In the genomic region with DNA sequence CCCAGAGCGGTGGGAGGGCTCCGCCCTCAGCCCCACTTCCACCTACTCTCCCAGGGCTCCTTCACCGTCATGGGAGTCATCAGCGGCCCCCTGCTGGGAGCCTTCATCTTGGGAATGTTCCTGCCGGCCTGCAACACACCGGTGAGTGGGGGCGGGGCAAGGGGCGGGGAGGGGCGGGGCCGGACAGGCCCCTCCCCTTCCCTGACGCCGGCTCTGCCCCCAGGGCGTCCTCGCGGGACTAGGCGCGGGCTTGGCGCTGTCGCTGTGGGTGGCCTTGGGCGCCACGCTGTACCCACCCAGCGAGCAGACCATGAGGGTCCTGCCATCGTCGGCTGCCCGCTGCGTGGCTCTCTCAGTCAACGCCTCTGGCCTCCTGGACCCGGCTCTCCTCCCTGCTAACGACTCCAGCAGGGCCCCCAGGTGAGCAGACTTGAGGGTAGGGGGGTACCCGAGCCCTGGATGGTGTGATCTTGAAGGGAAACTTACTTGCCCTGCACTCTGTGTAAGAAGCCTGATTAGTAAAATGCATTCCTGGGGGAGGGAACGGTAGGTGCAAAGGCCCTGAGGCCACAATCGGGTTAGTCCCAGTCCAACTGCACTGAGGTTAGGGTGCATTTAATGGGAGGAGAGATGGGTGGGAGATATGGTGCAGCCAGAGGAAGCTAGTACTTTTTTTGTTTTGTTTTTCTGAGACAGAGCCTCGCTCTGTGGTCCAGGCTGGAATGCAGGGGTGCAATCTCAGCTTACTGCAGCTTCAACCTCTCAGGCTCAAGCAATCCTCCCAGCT, we compare ENCODE assay signal across 33 cellular contexts. TPM values are rescaled to one million over a fixed set of nuclear protein-coding genes. Genes with fewer than 3 reads are reported as not detected.
DNase-seq lines count a peak whose midpoint lies in the region; ATAC-seq, FAIRE-seq and TF ChIP-seq lines count a peak whose summit lies in the region.
"Had no signal": no experiment of that assay in that cellular context is flagged by ENCODE, and none has a peak within 500 bp of the region (broad histone marks: within the 10 kb centered on the region; RNA-seq: fewer than 3 reads in every experiment).

No MANE protein-coding gene starts in this region.

- H3K79me2 ChIP-seq in GM23338 (replicated peaks; ENCODE audit: insufficient read depth), result no peaks in the 10 kb centered on the region
- H3K79me2 ChIP-seq in GM12878 (ENCODE audit: control insufficient read depth, insufficient read depth, low read length), result no peaks in the 10 kb centered on the region

- H3K18ac ChIP-seq in neuronal stem cell (ENCODE audit: low read length), result peak overlapping the region; percentile 48

- no peak overlapping the region for H3K4ac ChIP-seq in neuronal stem cell (ENCODE audit: low read length)

- H4K8ac ChIP-seq in neuronal stem cell (ENCODE audit: low read depth, low read length), result no peak overlapping the region

- POLR2A ChIA-PET in GM12878 (lab: Charles Lee), result interaction anchor here (1.1 kb wide), 1 partner anchor 49 kb away, joined by 3 read pairs; a partner anchor contains a TSS

- in situ Hi-C loops in GM12878 (cut with MboI), result no loop called here

- H3K36me3 Mint-ChIP-seq in GM23338 (ENCODE audit: low read depth), result no peaks in the 10 kb centered on the region
- no peaks in the 10 kb centered on the region for H3K36me3 Mint-ChIP-seq in IgD-negative memory B cell
- H3K36me3 Mint-ChIP-seq: activated naive CD4-positive, alpha-beta T cell treated with anti-CD3 and anti-CD28 coated beads, Interleukin-2, amount 10 ng/mL, durations not matched to agents 7 days and 5 days; brain; natural killer cell treated with Interleukin-12 subunit alpha and Interleukin-12 subunit beta and Interleukin-15 and Interleukin-18, amount 100 ng/mL, for 72 hours had no signal

- H2BK12ac ChIP-seq in neuronal stem cell (ENCODE audit: low read length), result no peak overlapping the region

- RAD21 ChIA-PET in GM12878 (lab: Charles Lee; ENCODE audit: unreplicated experiment), result interaction anchor here (0.8 to 2.3 kb wide), 4 partner anchors 25 to 410 kb away, joined by 3 to 10 read pairs (median 3); a partner anchor contains a TSS

- no peak for FAIRE-seq in GM12878 (lab: Jason Lieb, UNC)

- ATAC-seq in GM23338, result no peak; the same call in 1 of the 3 replicates
- ATAC-seq in GM12878, result no peak
- no peak for ATAC-seq in GM18520 (IDR thresholded peaks at IDR 0.05; ENCODE audit: unreplicated experiment)
- ATAC-seq: activated CD8-positive, alpha-beta T cell treated with anti-CD3 and anti-CD28 coated beads, Interleukin-2, amount 10 ng/mL, durations not matched to agents 7 days and 5 days; activated T-helper 17 cell treated with anti-CD3 and anti-CD28 coated beads, Interleukin-2, amount 50 U/mL, for 72 hours; esophagus mucosa; mucosa of descending colon; natural killer cell treated with Interleukin-12 subunit alpha and Interleukin-12 subunit beta and Interleukin-15 and Interleukin-18, amount 100 ng/mL, for 72 hours had no signal

- H3K4me1 Mint-ChIP-seq in GM23338 (no peaks in the 10 kb centered on the region), IgD-negative memory B cell (peaks cover 15 to 22% (median 18%) of the 10 kb centered on the region in 3 donors)
- H3K4me1 Mint-ChIP-seq: activated naive CD4-positive, alpha-beta T cell treated with anti-CD3 and anti-CD28 coated beads, Interleukin-2, amount 10 ng/mL, durations not matched to agents 7 days and 5 days; activated T-helper 17 cell treated with anti-CD3 and anti-CD28 coated beads, Interleukin-2, amount 50 U/mL, for 72 hours; brain had no signal

- no peak overlapping the region for H3K4me3 ChIP-seq in GM23338
- no peak overlapping the region for H3K4me3 ChIP-seq in GM12878
- H3K4me3 ChIP-seq in neuronal stem cell (ENCODE audit: low read length in 2 of 2), result no peak overlapping the region
- H3K4me3 ChIP-seq: BLaER1 treated with 17β-estradiol and CSF1 and Interleukin-3, amounts not matched to agents 10 nM and 100 nM; GM23248; lung; mucosa of descending colon; SK-N-MC; upper lobe of left lung had no signal

- SMC1A ChIA-PET in GM12878 (lab: Charles Lee; ENCODE audit: uncharacterized antibody, unreplicated experiment), result interaction anchor here (1.0 kb wide), 1 partner anchor 30 kb away, joined by 3 read pairs; no protein-coding TSS in a partner anchor

- H3K79me1 ChIP-seq in neuronal stem cell (ENCODE audit: low read depth, low read length), result no peaks in the 10 kb centered on the region

- H3K27me3 ChIP-seq in GM23338 (ENCODE audit: insufficient read depth) (no peaks in the 10 kb centered on the region), GM12878 (replicated peaks in 1 of 2; ENCODE audit: control insufficient read depth in 2 of 2, insufficient read depth in 2 of 2, low read length in 1 of 2) (no peaks in the 10 kb centered on the region; a peak in 1 of 4 replicates), neuronal stem cell (ENCODE audit: control insufficient read depth in 3 of 3, insufficient read depth in 3 of 3, low read depth in 1 of 3, low read length in 3 of 3) (no peaks in the 10 kb centered on the region)
- H3K27me3 ChIP-seq: upper lobe of left lung had no signal

- 84% methylated on average over 28 of the region's 33 CpGs for WGBS in GM12878 (ENCODE audit: insufficient coverage, insufficient replicate concordance, low lambda C conversion rate, missing lambda C conversion rate)
- WGBS in neuronal stem cell (ENCODE audit: extremely low coverage in 2 of 2, insufficient read length in 2 of 2, insufficient replicate concordance in 1 of 2), 2 donors, result no CpG with 5 or more reads among the region's 33 CpGs

- H3K4me1 ChIP-seq in GM23338 (ENCODE audit: insufficient read depth) (no peaks in the 10 kb centered on the region), GM12878 (ENCODE audit: control insufficient read depth, insufficient read depth, low read length) (peaks cover 32% of the 10 kb centered on the region), neuronal stem cell (ENCODE audit: control insufficient read depth in 2 of 2, insufficient read depth in 1 of 2, low read depth in 1 of 2, low read length in 2 of 2) (no peaks in the 10 kb centered on the region)
- H3K4me1 ChIP-seq: upper lobe of left lung had no signal

- H3K4me3 Mint-ChIP-seq in GM23338 (no peak overlapping the region), IgD-negative memory B cell (peak overlapping the region in 2 of 4 donors; percentile 62 to 79)
- H3K4me3 Mint-ChIP-seq: activated CD8-positive, alpha-beta T cell treated with anti-CD3 and anti-CD28 coated beads, Interleukin-2, amount 10 ng/mL, durations not matched to agents 7 days and 5 days; activated naive CD4-positive, alpha-beta T cell treated with anti-CD3 and anti-CD28 coated beads, Interleukin-2, amount 10 ng/mL, durations not matched to agents 7 days and 5 days; activated T-helper 17 cell treated with anti-CD3 and anti-CD28 coated beads, Interleukin-2, amount 50 U/mL, for 72 hours; brain; dendritic cell treated with granulocyte-macrophage colony-stimulating factor and Interleukin-4, amounts not matched to agents 40 ng/mL and 50 ng/mL, for 4 days; natural killer cell treated with Interleukin-12 subunit alpha and Interleukin-12 subunit beta and Interleukin-15 and Interleukin-18, amount 100 ng/mL, for 72 hours; T-helper 2 cell treated with Interferon-gamma antibody and Interleukin-4, amounts not matched to agents 5 μg/mL and 100 μg/mL, for 36 hours had no signal

- H3K27me3 Mint-ChIP-seq in GM23338 (ENCODE audit: insufficient read depth, low read depth, poor library complexity), result peaks cover 3% of the 10 kb centered on the region
- H3K27me3 Mint-ChIP-seq in IgD-negative memory B cell, result peaks cover 4% of the 10 kb centered on the region
- H3K27me3 Mint-ChIP-seq: activated T-helper 17 cell treated with anti-CD3 and anti-CD28 coated beads, Interleukin-2, amount 50 U/mL, for 72 hours; natural killer cell treated with Interleukin-12 subunit alpha and Interleukin-12 subunit beta and Interleukin-15 and Interleukin-18, amount 100 ng/mL, for 72 hours had no signal

- TF ChIP-seq RAD21 in GM12878 (IDR thresholded peaks at IDR 0.05; ENCODE audit: insufficient read depth, low read depth, low read length), result no peak

- H2AFZ ChIP-seq in GM23338 (no peak overlapping the region), GM12878 (ENCODE audit: control insufficient read depth, low read depth, low read length) (no peak overlapping the region), neuronal stem cell (ENCODE audit: low read length) (no peak overlapping the region)
- H2AFZ ChIP-seq: GM23248 had no signal

- no peak for TF ChIP-seq POLR2A in GM12878 (IDR thresholded peaks at IDR 0.05; ENCODE audit: low read depth, low read length)

- H3K23ac ChIP-seq in neuronal stem cell (ENCODE audit: low read depth, low read length, poor library complexity), result no peak overlapping the region

- H2BK120ac ChIP-seq in neuronal stem cell (ENCODE audit: low read depth, low read length), result no peak overlapping the region

- intact Hi-C loops in GM12878 (cut with micrococcal nuclease; ENCODE audit: unreplicated experiment), result no loop called here

- DNase-seq in GM23338 (ENCODE audit: low spot score) (peak; percentile 57), GM12878 (ENCODE audit: low read depth, low spot score) (no peak), neuronal stem cell (ENCODE audit: low spot score) (no peak), hippocampal formation (lab: John Stamatoyannopoulos, UW) (no peak), SW 1271 (lab: John Stamatoyannopoulos, UW) (no peak), SHP77 (lab: John Stamatoyannopoulos, UW) (no peak)
- DNase-seq: activated CD4-positive, alpha-beta T cell treated with anti-CD3 and anti-CD28 coated beads for 4 hours; activated CD8-positive, alpha-beta T cell treated with anti-CD3 and anti-CD28 coated beads, Interleukin-2, amount 10 ng/mL, durations not matched to agents 7 days and 5 days; activated naive CD4-positive, alpha-beta T cell treated with anti-CD3 and anti-CD28 coated beads, Interleukin-2, amount 10 ng/mL, durations not matched to agents 7 days and 5 days; DMS53; GM23248; head of caudate nucleus; Karpas-422; mucosa of descending colon; NCI-H1436 treated with DMSO at 0.1 percent for 48 hours; NCI-H2081 treated with DMSO at 0.1 percent for 48 hours; NCI-H748 treated with DMSO at 0.1 percent for 48 hours; stimulated activated CD4-positive, alpha-beta T cell treated with anti-CD3 and anti-CD28 coated beads, Interleukin-4, amount 100 ng/mL, for 24 hours had no signal

- H3K9ac ChIP-seq in GM12878 (ENCODE audit: control insufficient read depth, insufficient read depth, low read length) (no peak overlapping the region), neuronal stem cell (ENCODE audit: low read depth, low read length, poor library complexity) (no peak overlapping the region)
- H3K9ac ChIP-seq: BLaER1 treated with 17β-estradiol and CSF1 and Interleukin-3, amounts not matched to agents 10 nM and 100 nM; GM23248 had no signal

- H4K20me1 ChIP-seq in GM23338 (replicated peaks; ENCODE audit: insufficient read depth) (no peaks in the 10 kb centered on the region), GM12878 (ENCODE audit: control insufficient read depth, insufficient read depth) (no peaks in the 10 kb centered on the region)

- H3K27ac ChIP-seq in GM23338 (ENCODE audit: low read depth) (no peak overlapping the region), GM12878 (ENCODE audit: control insufficient read depth, insufficient read depth) (peak overlapping the region; percentile 50), neuronal stem cell (replicated peaks; ENCODE audit: low read length) (no peak overlapping the region)
- H3K27ac ChIP-seq: BLaER1 treated with 17β-estradiol and CSF1 and Interleukin-3, amounts not matched to agents 10 nM and 100 nM; GM23248; SK-N-MC; upper lobe of left lung had no signal

- no peaks in the 10 kb centered on the region for H3F3A ChIP-seq in GM23338 (replicated peaks; ENCODE audit: low read depth)

- CTCF ChIA-PET in GM12878 (lab: Yijun Ruan, JAX), result interaction anchor here (1.1 kb wide), 1 partner anchor 24 kb away, joined by 5 read pairs; a partner anchor contains a TSS

- no peak overlapping the region for H2BK5ac ChIP-seq in neuronal stem cell (ENCODE audit: low read length)

- H3K27ac Mint-ChIP-seq in GM23338, result no peak overlapping the region
- H3K27ac Mint-ChIP-seq in IgD-negative memory B cell, result peak overlapping the region in 2 of 3 donors; percentile 88 to 93
- H3K27ac Mint-ChIP-seq: activated CD8-positive, alpha-beta T cell treated with anti-CD3 and anti-CD28 coated beads, Interleukin-2, amount 10 ng/mL, durations not matched to agents 7 days and 5 days; activated naive CD4-positive, alpha-beta T cell treated with anti-CD3 and anti-CD28 coated beads, Interleukin-2, amount 10 ng/mL, durations not matched to agents 7 days and 5 days; activated T-helper 17 cell treated with anti-CD3 and anti-CD28 coated beads, Interleukin-2, amount 50 U/mL, for 72 hours; brain; dendritic cell treated with granulocyte-macrophage colony-stimulating factor and Interleukin-4, amounts not matched to agents 40 ng/mL and 50 ng/mL, for 4 days; natural killer cell treated with Interleukin-12 subunit alpha and Interleukin-12 subunit beta and Interleukin-15 and Interleukin-18, amount 100 ng/mL, for 72 hours; T-helper 2 cell treated with Interferon-gamma antibody and Interleukin-4, amounts not matched to agents 5 μg/mL and 100 μg/mL, for 36 hours had no signal

- no TSS peak for BruUV-seq in GM12878 (replicated peaks; lab: Mats Ljungman, UMichigan)

- no peak overlapping the region for H2BK15ac ChIP-seq in neuronal stem cell (ENCODE audit: low read length)

- H3K36me3 ChIP-seq in GM23338 (ENCODE audit: insufficient read depth), result no peaks in the 10 kb centered on the region
- H3K36me3 ChIP-seq in GM12878 (ENCODE audit: control insufficient read depth in 2 of 2, insufficient read depth in 2 of 2, low read length in 1 of 2), result no peaks in the 10 kb centered on the region
- H3K36me3 ChIP-seq in neuronal stem cell (replicated peaks in 1 of 2; ENCODE audit: control insufficient read depth in 2 of 2, insufficient read depth in 2 of 2, low read length in 2 of 2), result no peaks in the 10 kb centered on the region
- H3K36me3 ChIP-seq: BLaER1 treated with 17β-estradiol and CSF1 and Interleukin-3, amounts not matched to agents 10 nM and 100 nM; upper lobe of left lung had no signal

- no peak overlapping the region for H4K91ac ChIP-seq in neuronal stem cell (ENCODE audit: low read depth, low read length, poor library complexity)

- H3K9me3 ChIP-seq in GM12878 (replicated peaks; ENCODE audit: control insufficient read depth, insufficient read depth, low read length) (no peaks in the 10 kb centered on the region), neuronal stem cell (replicated peaks in 1 of 2; ENCODE audit: control insufficient read depth in 2 of 2, insufficient read depth in 1 of 2, low read depth in 1 of 2, low read length in 2 of 2) (no peaks in the 10 kb centered on the region)
- H3K9me3 ChIP-seq: BLaER1 treated with 17β-estradiol and CSF1 and Interleukin-3, amounts not matched to agents 10 nM and 100 nM; mucosa of descending colon; upper lobe of left lung had no signal

- TF ChIP-seq CTCF in GM23338 (conservative IDR thresholded peaks at IDR 0.05; ENCODE audit: low read depth in 2 of 2), result no peak
- TF ChIP-seq CTCF in GM12878 (IDR thresholded peaks at IDR 0.05 in 2 of 3, conservative IDR thresholded peaks at IDR 0.05 in 1 of 3; ENCODE audit: control insufficient read depth in 2 of 3, extremely low read depth in 1 of 3, insufficient read depth in 1 of 3, low read depth in 3 of 3, low read length in 3 of 3), result no peak

- no peaks in the 10 kb centered on the region for H3K9me3 Mint-ChIP-seq in GM23338
- no peaks in the 10 kb centered on the region for H3K9me3 Mint-ChIP-seq in IgD-negative memory B cell
- H3K9me3 Mint-ChIP-seq: activated naive CD4-positive, alpha-beta T cell treated with anti-CD3 and anti-CD28 coated beads, Interleukin-2, amount 10 ng/mL, durations not matched to agents 7 days and 5 days; activated T-helper 17 cell treated with anti-CD3 and anti-CD28 coated beads, Interleukin-2, amount 50 U/mL, for 72 hours; dendritic cell treated with granulocyte-macrophage colony-stimulating factor and Interleukin-4, amounts not matched to agents 40 ng/mL and 50 ng/mL, for 4 days; natural killer cell treated with Interleukin-12 subunit alpha and Interleukin-12 subunit beta and Interleukin-15 and Interleukin-18, amount 100 ng/mL, for 72 hours; T-helper 2 cell treated with Interferon-gamma antibody and Interleukin-4, amounts not matched to agents 5 μg/mL and 100 μg/mL, for 36 hours had no signal

- H3K14ac ChIP-seq in neuronal stem cell (ENCODE audit: low read length), result peak overlapping the region; percentile 14

- H3K9me2 ChIP-seq in GM23338 (ENCODE audit: insufficient read depth), result no peaks in the 10 kb centered on the region

- TF ChIP-seq EP300 in GM12878 (IDR thresholded peaks at IDR 0.05; ENCODE audit: borderline replicate concordance in 1 of 2, control insufficient read depth in 1 of 2, low read depth in 2 of 2, low read length in 2 of 2), result no peak

- no peak overlapping the region for H3K4me2 ChIP-seq in GM23338
- H3K4me2 ChIP-seq in GM12878 (ENCODE audit: control insufficient read depth, insufficient read depth), result peak overlapping the region; percentile 26
- H3K4me2 ChIP-seq in neuronal stem cell (ENCODE audit: insufficient read depth, low read length, poor library complexity, severe bottlenecking), result no peak overlapping the region

- H2AK5ac ChIP-seq in neuronal stem cell (ENCODE audit: low read depth, low read length), result no peak overlapping the region

RNA-seq across cellular contexts. Expression of a gene that starts 12.1 kb away (rescaled TPM):
- total RNA-seq in GM23338 (2014; rRNA removed; shearing (Covaris generic)), result 2.1 and 2.6 TPM in 2 replicates
- 1.0 and 1.7 TPM in 2 replicates for polyA plus RNA-seq in GM23338 (2016; fragmentation: Nextera tagmentation; extraction: Ambion mirVana)
- polyA plus RNA-seq in IgD-negative memory B cell, result not detected
- not detected in 2 replicates for total RNA-seq in GM12878 (2013; cell fraction: nucleolus; rRNA removed)
- 0.06 TPM in 1 of 2 replicates, not detected in the other for total RNA-seq in GM12878 (2014; rRNA removed)
- total RNA-seq in GM12878 (2014; rRNA removed; fragmentation: Illumina TruSeq; extraction: Trizol), result 0.05 TPM in 1 of 2 replicates, not detected in the other
- 0.05 and 0.08 TPM in 2 replicates for total RNA-seq in GM12878 (2021)
- polyA plus RNA-seq in GM12878 (2011; ENCODE audit: low read depth), result not detected
- polyA plus RNA-seq in GM12878 (2011; rRNA removed), result 0.04 TPM in 2 replicates
- 0.03 TPM in 2 replicates for polyA plus RNA-seq in GM12878 (2011; cell fraction: cytosol; rRNA removed)
- polyA plus RNA-seq in GM12878 (2011; cell fraction: nucleus; rRNA removed), result 0.07 TPM in 1 of 2 replicates, not detected in the other
- polyA plus RNA-seq in GM12878 (2012), result 0.11 and 0.26 TPM in 2 replicates
- polyA plus RNA-seq in GM12878 (2014; fragmentation: Illumina TruSeq; extraction: Trizol), result 0.03 TPM in 1 of 2 replicates, not detected in the other
- under 1 TPM; 0.02 to 0.05 TPM for polyA plus RNA-seq in GM12878 (2014; fragmentation: Nextera tagmentation; extraction: Ambion mirVana)
- polyA plus RNA-seq in GM12878 (2014; rRNA removed), result 0.06 TPM in 1 of 2 replicates, not detected in the other
- polyA plus RNA-seq in GM12878 (2016; fragmentation: Nextera tagmentation; extraction: Ambion mirVana), result under 1 TPM in 1 of 2 experiments, not detected in 1; 0.08 TPM
- not detected in 2 replicates for polyA minus RNA-seq in GM12878 (2011; rRNA and poly(A)+ RNA removed)
- not detected in 2 replicates for polyA minus RNA-seq in GM12878 (2011; cell fraction: cytosol; rRNA and poly(A)+ RNA removed)
- not detected in 2 replicates for polyA minus RNA-seq in GM12878 (2011; cell fraction: nucleus; rRNA and poly(A)+ RNA removed)
- 0.08 TPM for polyA plus RNA-seq in neuronal stem cell (2013, experiment 1 of 2)
- 0.19 TPM for polyA plus RNA-seq in neuronal stem cell (2013, experiment 2 of 2)
- total RNA-seq: esophagus mucosa, fibroblast of villous mesenchyme, GM23248, subcutaneous adipose tissue had no signal
- polyA plus RNA-seq: AG04450, GM23248 had no signal

RNA-seq across cellular contexts. Expression of a gene that starts 24.1 kb away (rescaled TPM):
- 1,233 and 1,314 TPM in 2 replicates for total RNA-seq in GM23338 (2014; rRNA removed; shearing (Covaris generic))
- polyA plus RNA-seq in GM23338 (2016; fragmentation: Nextera tagmentation; extraction: Ambion mirVana) (2,829 and 2,918 TPM in 2 replicates), IgD-negative memory B cell (5,234 TPM), GM12878 (2011; rRNA removed) (583 and 1,181 TPM in 2 replicates), GM12878 (2014; fragmentation: Illumina TruSeq; extraction: Trizol) (545 and 2,062 TPM in 2 replicates), GM12878 (2014; fragmentation: Nextera tagmentation; extraction: Ambion mirVana) (1,000 to 10,000 TPM; 1,658 to 1,675 TPM), GM12878 (2014; rRNA removed) (3,622 and 3,810 TPM in 2 replicates), GM12878 (2016; fragmentation: Nextera tagmentation; extraction: Ambion mirVana) (1,000 to 10,000 TPM; 2,538 to 2,591 TPM)
- 321 and 350 TPM in 2 replicates for total RNA-seq in GM12878 (2013; cell fraction: nucleolus; rRNA removed)
- total RNA-seq in GM12878 (2014; rRNA removed) (3,172 and 3,519 TPM in 2 replicates), GM12878 (2014; rRNA removed; fragmentation: Illumina TruSeq; extraction: Trizol) (1,696 and 1,955 TPM in 2 replicates), GM12878 (2021) (3,774 and 3,973 TPM in 2 replicates)
- 986 TPM for polyA plus RNA-seq in GM12878 (2011; ENCODE audit: low read depth)
- polyA plus RNA-seq in GM12878 (2011; cell fraction: cytosol; rRNA removed), result 2,249 and 3,260 TPM in 2 replicates
- 987 and 1,239 TPM in 2 replicates for polyA plus RNA-seq in GM12878 (2011; cell fraction: nucleus; rRNA removed)
- 5,692 and 5,778 TPM in 2 replicates for polyA plus RNA-seq in GM12878 (2012)
- polyA minus RNA-seq in GM12878 (2011; rRNA and poly(A)+ RNA removed), result 415 and 870 TPM in 2 replicates
- 769 and 811 TPM in 2 replicates for polyA minus RNA-seq in GM12878 (2011; cell fraction: cytosol; rRNA and poly(A)+ RNA removed)
- polyA minus RNA-seq in GM12878 (2011; cell fraction: nucleus; rRNA and poly(A)+ RNA removed), result 194 and 322 TPM in 2 replicates
- 3,857 TPM for polyA plus RNA-seq in neuronal stem cell (2013, experiment 1 of 2)
- polyA plus RNA-seq in neuronal stem cell (2013, experiment 2 of 2), result 3,701 TPM

RNA-seq across cellular contexts. Expression of a gene that starts 36.0 kb away (rescaled TPM):
- 4.2 and 5.4 TPM in 2 replicates for total RNA-seq in GM23338 (2014; rRNA removed; shearing (Covaris generic))
- polyA plus RNA-seq in GM23338 (2016; fragmentation: Nextera tagmentation; extraction: Ambion mirVana) (2.8 and 2.9 TPM in 2 replicates), IgD-negative memory B cell (56.3 TPM), GM12878 (2011; rRNA removed) (13.1 and 26.9 TPM in 2 replicates), GM12878 (2014; fragmentation: Illumina TruSeq; extraction: Trizol) (9.8 and 13.9 TPM in 2 replicates), GM12878 (2014; fragmentation: Nextera tagmentation; extraction: Ambion mirVana) (10 to 100 TPM in 1 of 2 experiments, 1 to 10 TPM in 1; 7.8 to 37.2 TPM), GM12878 (2014; rRNA removed) (36.8 and 39.1 TPM in 2 replicates), GM12878 (2016; fragmentation: Nextera tagmentation; extraction: Ambion mirVana) (10 to 100 TPM; 34.8 to 35.8 TPM)
- total RNA-seq in GM12878 (2013; cell fraction: nucleolus; rRNA removed), result 132 and 148 TPM in 2 replicates
- total RNA-seq in GM12878 (2014; rRNA removed) (30.7 and 31.8 TPM in 2 replicates), GM12878 (2014; rRNA removed; fragmentation: Illumina TruSeq; extraction: Trizol) (11.5 and 11.6 TPM in 2 replicates), GM12878 (2021) (64.2 and 67.9 TPM in 2 replicates)
- 10.1 TPM for polyA plus RNA-seq in GM12878 (2011; ENCODE audit: low read depth)
- 32.3 and 35.9 TPM in 2 replicates for polyA plus RNA-seq in GM12878 (2011; cell fraction: cytosol; rRNA removed)
- polyA plus RNA-seq in GM12878 (2011; cell fraction: nucleus; rRNA removed), result 125 and 126 TPM in 2 replicates
- 21.1 and 21.9 TPM in 2 replicates for polyA plus RNA-seq in GM12878 (2012)
- polyA minus RNA-seq in GM12878 (2011; rRNA and poly(A)+ RNA removed), result 22.9 and 33.8 TPM in 2 replicates
- 27.3 and 29.0 TPM in 2 replicates for polyA minus RNA-seq in GM12878 (2011; cell fraction: cytosol; rRNA and poly(A)+ RNA removed)
- polyA minus RNA-seq in GM12878 (2011; cell fraction: nucleus; rRNA and poly(A)+ RNA removed), result 35.3 and 49.3 TPM in 2 replicates
- 3.2 TPM for polyA plus RNA-seq in neuronal stem cell (2013, experiment 1 of 2)
- polyA plus RNA-seq in neuronal stem cell (2013, experiment 2 of 2), result 3.3 TPM

RNA-seq across cellular contexts. Expression of a gene that starts 49.0 kb away (rescaled TPM):
- 55.0 and 56.0 TPM in 2 replicates for total RNA-seq in GM23338 (2014; rRNA removed; shearing (Covaris generic))
- 182 and 194 TPM in 2 replicates for polyA plus RNA-seq in GM23338 (2016; fragmentation: Nextera tagmentation; extraction: Ambion mirVana)
- 63.7 TPM for polyA plus RNA-seq in IgD-negative memory B cell
- 11.2 and 12.8 TPM in 2 replicates for total RNA-seq in GM12878 (2013; cell fraction: nucleolus; rRNA removed)
- 50.9 and 70.5 TPM in 2 replicates for total RNA-seq in GM12878 (2014; rRNA removed)
- total RNA-seq in GM12878 (2014; rRNA removed; fragmentation: Illumina TruSeq; extraction: Trizol), result 13.3 and 14.4 TPM in 2 replicates
- total RNA-seq in GM12878 (2021), result 108 and 116 TPM in 2 replicates
- 12.3 TPM for polyA plus RNA-seq in GM12878 (2011; ENCODE audit: low read depth)
- polyA plus RNA-seq in GM12878 (2011; rRNA removed), result 11.9 and 33.1 TPM in 2 replicates
- polyA plus RNA-seq in GM12878 (2011; cell fraction: cytosol; rRNA removed), result 54.0 and 87.9 TPM in 2 replicates
- 33.7 and 51.4 TPM in 2 replicates for polyA plus RNA-seq in GM12878 (2011; cell fraction: nucleus; rRNA removed)
- 45.0 and 63.4 TPM in 2 replicates for polyA plus RNA-seq in GM12878 (2012)
- polyA plus RNA-seq in GM12878 (2014; fragmentation: Illumina TruSeq; extraction: Trizol), result 2.0 and 17.7 TPM in 2 replicates
- polyA plus RNA-seq in GM12878 (2014; fragmentation: Nextera tagmentation; extraction: Ambion mirVana), result 10 to 100 TPM in 1 of 2 experiments, 1 to 10 TPM in 1; 3.7 to 16.1 TPM
- 137 and 153 TPM in 2 replicates for polyA plus RNA-seq in GM12878 (2014; rRNA removed)
- polyA plus RNA-seq in GM12878 (2016; fragmentation: Nextera tagmentation; extraction: Ambion mirVana), result 100 to 1,000 TPM; 166 to 184 TPM
- polyA minus RNA-seq in GM12878 (2011; rRNA and poly(A)+ RNA removed), result 3.7 and 9.3 TPM in 2 replicates
- 11.5 and 14.8 TPM in 2 replicates for polyA minus RNA-seq in GM12878 (2011; cell fraction: cytosol; rRNA and poly(A)+ RNA removed)
- polyA minus RNA-seq in GM12878 (2011; cell fraction: nucleus; rRNA and poly(A)+ RNA removed), result 5.1 and 14.2 TPM in 2 replicates
- polyA plus RNA-seq in neuronal stem cell (2013, experiment 1 of 2), result 88.1 TPM
- 85.6 TPM for polyA plus RNA-seq in neuronal stem cell (2013, experiment 2 of 2)
